In genomic region chr12:49827351-49828099, GRCh38 we compare ENCODE assay signal across 8 cellular contexts. TPM values are rescaled to one million over a fixed set of nuclear protein-coding genes. Genes with fewer than 3 reads are reported as not detected.
DNase-seq lines count a peak whose midpoint lies in the region; ATAC-seq and TF ChIP-seq lines count a peak whose summit lies in the region.

No MANE protein-coding gene starts in this region.

- H3K36me3 ChIP-seq in HEK293 (ENCODE audit: control insufficient read depth in 2 of 2, insufficient read depth in 1 of 2, low read length in 2 of 2) (peaks cover 1 to 24% of the 10 kb centered on the region in 2 experiments; a peak in 1 of 3 replicates), thymus (ENCODE audit: control insufficient read depth, insufficient read depth) (peaks cover 4% of the 10 kb centered on the region)

- no peaks in the 10 kb centered on the region for H3K27me3 ChIP-seq in thymus (ENCODE audit: control insufficient read depth, insufficient read depth)

- H3K4me3 ChIP-seq in HEK293 (ENCODE audit: low read depth, low read length), result peak overlapping the region; percentile 77
- H3K4me3 ChIP-seq in fibroblast of mammary gland (ENCODE audit: control insufficient read depth, low read depth, low read length), result peak overlapping the region; percentile 80
- peak overlapping the region; percentile 92 for H3K4me3 ChIP-seq in thymus (ENCODE audit: low read length)

- H3K4me1 ChIP-seq in HEK293 (ENCODE audit: control insufficient read depth, insufficient read depth, low read length) (peaks cover 23% of the 10 kb centered on the region), thymus (ENCODE audit: control insufficient read depth, insufficient read depth, low read length) (peaks cover 12% of the 10 kb centered on the region)

- peaks cover 15% of the 10 kb centered on the region for H3K4me1 Mint-ChIP-seq in activated T-helper 17 cell treated with anti-CD3 and anti-CD28 coated beads, Interleukin-2, amount 50 U/mL, for 72 hours
- H3K4me1 Mint-ChIP-seq in naive B cell, result peaks cover 30 to 47% (median 40%) of the 10 kb centered on the region in 3 donors

- no peaks in the 10 kb centered on the region for H3K27me3 Mint-ChIP-seq in activated T-helper 17 cell treated with anti-CD3 and anti-CD28 coated beads, Interleukin-2, amount 50 U/mL, for 72 hours
- peaks cover 0 to 3% (median 0%) of the 10 kb centered on the region in 3 donors for H3K27me3 Mint-ChIP-seq in naive B cell

- 13% methylated on average over 38 of the region's 38 CpGs for WGBS in thymus

- H3K27ac ChIP-seq in HEK293 (ENCODE audit: extremely low read depth, low read depth, low read length) (peak overlapping the region; percentile 64), thymus (ENCODE audit: low read depth) (peak overlapping the region; percentile 91)

- CTCF ChIA-PET in HEK293 (lab: Yijun Ruan, JAX), result interaction anchor here (0.6 to 2.8 kb wide), 7 partner anchors 12 to 472 kb away, joined by 3 to 21 read pairs (median 3); partner anchors contain the start of gene TMBIM6

- TF ChIP-seq CTCF in HEK293 (tag by site-specific recombination; IDR thresholded peaks at IDR 0.05) (no peak), fibroblast of mammary gland (conservative IDR thresholded peaks at IDR 0.05; ENCODE audit: control insufficient read depth, insufficient read depth, low read depth, low read length) (no peak)

- ATAC-seq in activated T-helper 17 cell treated with anti-CD3 and anti-CD28 coated beads, Interleukin-2, amount 50 U/mL, for 72 hours (replicated peaks), result no peak
- ATAC-seq in naive B cell (ENCODE audit: low read depth in 2 of 2), result peak in 1 of 2 donors; percentile 3
- no peak for ATAC-seq in GM21737 (IDR thresholded peaks at IDR 0.05; ENCODE audit: unreplicated experiment)

- DNase-seq in DMS153 (lab: John Stamatoyannopoulos, UW) (peak; percentile 12), NCI-H82 (lab: John Stamatoyannopoulos, UW) (peak; percentile 91), fibroblast of mammary gland (ENCODE audit: low read depth) (peak; percentile 38), naive B cell (peak; percentile 28)

- POLR2A ChIA-PET in HEK293 (lab: Yijun Ruan, JAX), result interaction anchor here (0.6 to 2.6 kb wide), 24 partner anchors 8 to 530 kb away, joined by 3 to 38 read pairs (median 4); partner anchors contain the start of genes BCDIN3D, CERS5, SMARCD1 and TMBIM6

- peak overlapping the region; percentile 87 for H3K4me3 Mint-ChIP-seq in activated T-helper 17 cell treated with anti-CD3 and anti-CD28 coated beads, Interleukin-2, amount 50 U/mL, for 72 hours
- peak overlapping the region; percentile 82 to 100 (median 94) for H3K4me3 Mint-ChIP-seq in naive B cell

- H3K9me3 ChIP-seq in HEK293 (ENCODE audit: control insufficient read depth, insufficient read depth, low read depth, low read length), result no peaks in the 10 kb centered on the region
- H3K9me3 ChIP-seq in thymus (ENCODE audit: control insufficient read depth), result no peaks in the 10 kb centered on the region

- H3K27ac Mint-ChIP-seq in activated T-helper 17 cell treated with anti-CD3 and anti-CD28 coated beads, Interleukin-2, amount 50 U/mL, for 72 hours, result no peak overlapping the region
- peak overlapping the region in 2 of 6 donors; percentile 42 to 86 for H3K27ac Mint-ChIP-seq in naive B cell

- H3K9me3 Mint-ChIP-seq in activated T-helper 17 cell treated with anti-CD3 and anti-CD28 coated beads, Interleukin-2, amount 50 U/mL, for 72 hours, result no peaks in the 10 kb centered on the region
- H3K9me3 Mint-ChIP-seq in naive B cell, result no peaks in the 10 kb centered on the region

- H3K36me3 Mint-ChIP-seq in activated T-helper 17 cell treated with anti-CD3 and anti-CD28 coated beads, Interleukin-2, amount 50 U/mL, for 72 hours (ENCODE audit: low read depth), result no peaks in the 10 kb centered on the region
- H3K36me3 Mint-ChIP-seq in naive B cell, result no peaks in the 10 kb centered on the region

TF ChIP-seq in HEK293, 187 proteins besides CTCF, POLR2A, EP300 and RAD21 (continues in another document):
- TF ChIP-seq ZNF549 (tag by site-specific recombination; IDR thresholded peaks at IDR 0.05) (no peak), ZNF555 (tag by site-specific recombination; conservative IDR thresholded peaks at IDR 0.05) (no peak), ZNF302 (tag by site-specific recombination; IDR thresholded peaks at IDR 0.05; ENCODE audit: low read depth) (no peak), GLIS2 (tag by site-specific recombination; IDR thresholded peaks at IDR 0.05) (peak; percentile 22; the same call in 1 of the 2 replicates), ZFP41 (tag by site-specific recombination; IDR thresholded peaks at IDR 0.05; ENCODE audit: borderline replicate concordance) (no peak), ZNF311 (tag by site-specific recombination; IDR thresholded peaks at IDR 0.05; ENCODE audit: borderline replicate concordance) (no peak), KLF7 (tag by site-specific recombination; IDR thresholded peaks at IDR 0.05; ENCODE audit: borderline replicate concordance) (0 out of 2 replicates have a peak, but pooled peaks have one; percentile 43), ZNF624 (tag by site-specific recombination; IDR thresholded peaks at IDR 0.05) (no peak), SP7 (tag by site-specific recombination; IDR thresholded peaks at IDR 0.05) (peak; percentile 10; the same call in 1 of the 2 replicates), ZNF426 (tag by site-specific recombination; IDR thresholded peaks at IDR 0.05) (no peak), ZNF2 (tag by site-specific recombination; IDR thresholded peaks at IDR 0.05) (no peak), KLF8 (tag by site-specific recombination; IDR thresholded peaks at IDR 0.05) (0 out of 2 replicates have a peak, but pooled peaks have one; percentile 15), ZNF214 (tag by site-specific recombination; IDR thresholded peaks at IDR 0.05; ENCODE audit: borderline replicate concordance) (no peak), PATZ1 (tag by site-specific recombination; IDR thresholded peaks at IDR 0.05) (peak; percentile 16), ZBTB11 (tag by site-specific recombination; conservative IDR thresholded peaks at IDR 0.05; ENCODE audit: low read depth) (peak; percentile 58), ZNF514 (tag by site-specific recombination; IDR thresholded peaks at IDR 0.05) (no peak), ZNF792 (tag by site-specific recombination; IDR thresholded peaks at IDR 0.05) (no peak), ZNF837 (tag by site-specific recombination; IDR thresholded peaks at IDR 0.05) (no peak), ZNF239 (tag by site-specific recombination; IDR thresholded peaks at IDR 0.05) (no peak), ZNF146 (tag by site-specific recombination; IDR thresholded peaks at IDR 0.05) (no peak), ZNF248 (tag by site-specific recombination; IDR thresholded peaks at IDR 0.05) (no peak), YY2 (tag by site-specific recombination; IDR thresholded peaks at IDR 0.05) (no peak), SCRT1 (tag by site-specific recombination; IDR thresholded peaks at IDR 0.05; ENCODE audit: borderline replicate concordance) (no peak)

RNA-seq across cellular contexts. Expression of gene NCKAP5L, which starts 0.7 kb away (rescaled TPM):
- 1 to 10 TPM; 1.2 to 2.4 TPM for total RNA-seq in activated T-helper 17 cell treated with anti-CD3 and anti-CD28 coated beads, Interleukin-2, amount 50 U/mL, for 72 hours
- polyA plus RNA-seq in naive B cell (ENCODE audit: low read depth in 6 of 6) (1 to 10 TPM in 3 of 6 donors, under 1 TPM in 2, not detected in 1; 0.70 to 4.0 (median 1.2) TPM), thymus (17.5 TPM)

RNA-seq across cellular contexts. Expression of gene BCDIN3D, which starts 15.4 kb away (rescaled TPM):
- 1 to 10 TPM; 3.4 to 5.1 TPM for total RNA-seq in activated T-helper 17 cell treated with anti-CD3 and anti-CD28 coated beads, Interleukin-2, amount 50 U/mL, for 72 hours
- polyA plus RNA-seq in naive B cell (ENCODE audit: low read depth in 6 of 6), result 10 to 100 TPM in 1 of 6 donors, 1 to 10 TPM in 5; 7.2 to 10.7 (median 9.0) TPM
- 7.0 TPM for polyA plus RNA-seq in thymus

Comparison
In these comparisons a context has a peak if more than half of its experiments do, and no peak if none do; other contexts are left out.
1. DNase-seq: peak in every context shown above with its lines; median percentile 91 in NCI-H82; 38 in fibroblast of mammary gland; 28 in naive B cell; 12 in DMS153.